11 cellular contexts compared by ENCODE assay signal in genomic region chr17:10046786-10047609, GRCh38.
DNase-seq lines count a peak whose midpoint lies in the region; ATAC-seq and TF ChIP-seq lines count a peak whose summit lies in the region.
"Had no signal": no experiment of that assay in that cellular context is flagged by ENCODE, and none has a peak within 500 bp of the region (broad histone marks: within the 10 kb centered on the region; RNA-seq: fewer than 3 reads in every experiment).

No MANE protein-coding gene starts in this region.

- H2AFZ ChIP-seq in PC-9 = no peak overlapping the region

- intact Hi-C loops in naive thymus-derived CD4-positive, alpha-beta T cell (cut with micrococcal nuclease) = no loop called here
- intact Hi-C loops in CD4-positive, alpha-beta T cell (cut with DNase I, micrococcal nuclease) = no loop called here
- intact Hi-C loops in PC-9 (cut with micrococcal nuclease; ENCODE audit: unreplicated experiment) = no loop called here

- peaks cover 0 to 15% (median 0%) of the 10 kb centered on the region in 7 donors for H3K4me1 Mint-ChIP-seq in naive thymus-derived CD4-positive, alpha-beta T cell
- peaks cover 7% of the 10 kb centered on the region for H3K4me1 Mint-ChIP-seq in CD4-positive, alpha-beta T cell (ENCODE audit: low read depth)

- no peaks in the 10 kb centered on the region for H3F3A ChIP-seq in PC-9 (ENCODE audit: insufficient read depth, low read depth)

- H3K36me3 Mint-ChIP-seq in naive thymus-derived CD4-positive, alpha-beta T cell = no peaks in the 10 kb centered on the region
- H3K36me3 Mint-ChIP-seq in CD4-positive, alpha-beta T cell (ENCODE audit: low read depth) = no peaks in the 10 kb centered on the region

- H3K36me3 ChIP-seq in naive thymus-derived CD4-positive, alpha-beta T cell (ENCODE audit: control insufficient read depth in 2 of 3, insufficient read depth in 3 of 3, low read length in 3 of 3) = no peaks in the 10 kb centered on the region
- H3K36me3 ChIP-seq in PC-9 (ENCODE audit: low read depth) = no peaks in the 10 kb centered on the region
- H3K36me3 ChIP-seq: vagina had no signal

- peaks cover 0 to 15% of the 10 kb centered on the region in 2 donors for H3K4me1 ChIP-seq in naive thymus-derived CD4-positive, alpha-beta T cell (ENCODE audit: control insufficient read depth in 2 of 2, insufficient read depth in 2 of 2, low read length in 2 of 2)
- no peaks in the 10 kb centered on the region for H3K4me1 ChIP-seq in PC-9 (replicated peaks; ENCODE audit: insufficient read depth)

- ATAC-seq in GM18511 (IDR thresholded peaks at IDR 0.05; ENCODE audit: unreplicated experiment) (peak; percentile 73), GM21515 (IDR thresholded peaks at IDR 0.05; ENCODE audit: unreplicated experiment) (peak; percentile 40), HG03342 (IDR thresholded peaks at IDR 0.05; ENCODE audit: unreplicated experiment) (peak; percentile 59), GM18519 (IDR thresholded peaks at IDR 0.05; ENCODE audit: low FRiP score, unreplicated experiment) (no peak), HG03571 (IDR thresholded peaks at IDR 0.05; ENCODE audit: unreplicated experiment) (no peak)
- ATAC-seq in naive thymus-derived CD4-positive, alpha-beta T cell = peak; percentile 56
- ATAC-seq in CD4-positive, alpha-beta T cell (ENCODE audit: poor library complexity) = no peak

- POLR2A ChIA-PET in naive thymus-derived CD4-positive, alpha-beta T cell (lab: Charles Lee) = no interaction called here
- POLR2A ChIA-PET in CD4-positive, alpha-beta T cell (lab: Charles Lee) = no interaction called here
- POLR2A ChIA-PET in PC-9 (lab: Charles Lee; ENCODE audit: unreplicated experiment) = no interaction called here

- H3K4me3 Mint-ChIP-seq in naive thymus-derived CD4-positive, alpha-beta T cell = peak overlapping the region in 2 of 10 donors; percentile 27 to 37
- H3K4me3 Mint-ChIP-seq in CD4-positive, alpha-beta T cell = no peak overlapping the region

- H3K27me3 ChIP-seq in naive thymus-derived CD4-positive, alpha-beta T cell (ENCODE audit: control insufficient read depth in 2 of 2, insufficient read depth in 2 of 2, low read length in 2 of 2) = no peaks in the 10 kb centered on the region
- H3K27me3 ChIP-seq in CD4-positive, alpha-beta T cell (ENCODE audit: control insufficient read depth, insufficient read depth, low read length) = no peaks in the 10 kb centered on the region
- peaks cover 68% of the 10 kb centered on the region for H3K27me3 ChIP-seq in PC-9 (ENCODE audit: insufficient read depth, low read depth)
- H3K27me3 ChIP-seq: vagina had no signal

- DNase-seq in naive thymus-derived CD4-positive, alpha-beta T cell = no peak
- no peak for DNase-seq in CD4-positive, alpha-beta T cell
- no peak for DNase-seq in PC-9
- DNase-seq: NCI-H187, SHP77 treated with DMSO at 0.1 percent for 48 hours had no signal

- H3K9me3 ChIP-seq in naive thymus-derived CD4-positive, alpha-beta T cell (ENCODE audit: control insufficient read depth in 2 of 3, low read length in 3 of 3) = no peaks in the 10 kb centered on the region
- no peaks in the 10 kb centered on the region for H3K9me3 ChIP-seq in CD4-positive, alpha-beta T cell (ENCODE audit: control insufficient read depth, low read length)
- no peaks in the 10 kb centered on the region for H3K9me3 ChIP-seq in PC-9 (ENCODE audit: insufficient read depth, low read depth)
- H3K9me3 ChIP-seq: vagina had no signal

- no peaks in the 10 kb centered on the region for H3K9me2 ChIP-seq in PC-9 (ENCODE audit: insufficient read depth)

- H3K4me3 ChIP-seq in naive thymus-derived CD4-positive, alpha-beta T cell (ENCODE audit: low read length) = peak overlapping the region; percentile 24
- no peak overlapping the region for H3K4me3 ChIP-seq in PC-9
- H3K4me3 ChIP-seq: vagina had no signal

- no peak overlapping the region for H3K27ac ChIP-seq in naive thymus-derived CD4-positive, alpha-beta T cell (ENCODE audit: low read depth, low read length)
- no peak overlapping the region for H3K27ac ChIP-seq in CD4-positive, alpha-beta T cell (ENCODE audit: low read depth, low read length)
- H3K27ac ChIP-seq in PC-9 = no peak overlapping the region
- H3K27ac ChIP-seq: vagina had no signal

- CTCF ChIA-PET in naive thymus-derived CD4-positive, alpha-beta T cell (lab: Charles Lee) = no interaction called here
- CTCF ChIA-PET in CD4-positive, alpha-beta T cell (lab: Charles Lee) = no interaction called here
- CTCF ChIA-PET in PC-9 (lab: Charles Lee) = no interaction called here

- H3K79me2 ChIP-seq in PC-9 (ENCODE audit: low read depth) = no peaks in the 10 kb centered on the region

- no peaks in the 10 kb centered on the region for H4K20me1 ChIP-seq in PC-9 (ENCODE audit: insufficient read depth)

- BruUV-seq in PC-9 (replicated peaks; lab: Mats Ljungman, UMichigan) = no TSS peak

- TF ChIP-seq CTCF in CD4-positive, alpha-beta T cell (IDR thresholded peaks at IDR 0.05) = no peak
- no peak for TF ChIP-seq CTCF in PC-9 (conservative IDR thresholded peaks at IDR 0.05)

- no peaks in the 10 kb centered on the region for H3K27me3 Mint-ChIP-seq in naive thymus-derived CD4-positive, alpha-beta T cell
- no peaks in the 10 kb centered on the region for H3K27me3 Mint-ChIP-seq in CD4-positive, alpha-beta T cell

- peaks cover 0 to 4% (median 0%) of the 10 kb centered on the region in 11 donors for H3K9me3 Mint-ChIP-seq in naive thymus-derived CD4-positive, alpha-beta T cell
- H3K9me3 Mint-ChIP-seq in CD4-positive, alpha-beta T cell = no peaks in the 10 kb centered on the region

- H3K27ac Mint-ChIP-seq in naive thymus-derived CD4-positive, alpha-beta T cell = peak overlapping the region in 1 of 9 donors; percentile 72
- H3K27ac Mint-ChIP-seq in CD4-positive, alpha-beta T cell = no peak overlapping the region

- no peak overlapping the region for H3K4me2 ChIP-seq in PC-9

Comparison
In these comparisons a context has a peak if more than half of its experiments do, and no peak if none do; other contexts are left out.
1. ATAC-seq: peak in GM18511 (single experiment), GM21515 (single experiment), HG03342 (single experiment) and naive thymus-derived CD4-positive, alpha-beta T cell (single experiment); none in CD4-positive, alpha-beta T cell (single experiment), GM18519 (single experiment) and HG03571 (single experiment).